In the genomic region with DNA sequence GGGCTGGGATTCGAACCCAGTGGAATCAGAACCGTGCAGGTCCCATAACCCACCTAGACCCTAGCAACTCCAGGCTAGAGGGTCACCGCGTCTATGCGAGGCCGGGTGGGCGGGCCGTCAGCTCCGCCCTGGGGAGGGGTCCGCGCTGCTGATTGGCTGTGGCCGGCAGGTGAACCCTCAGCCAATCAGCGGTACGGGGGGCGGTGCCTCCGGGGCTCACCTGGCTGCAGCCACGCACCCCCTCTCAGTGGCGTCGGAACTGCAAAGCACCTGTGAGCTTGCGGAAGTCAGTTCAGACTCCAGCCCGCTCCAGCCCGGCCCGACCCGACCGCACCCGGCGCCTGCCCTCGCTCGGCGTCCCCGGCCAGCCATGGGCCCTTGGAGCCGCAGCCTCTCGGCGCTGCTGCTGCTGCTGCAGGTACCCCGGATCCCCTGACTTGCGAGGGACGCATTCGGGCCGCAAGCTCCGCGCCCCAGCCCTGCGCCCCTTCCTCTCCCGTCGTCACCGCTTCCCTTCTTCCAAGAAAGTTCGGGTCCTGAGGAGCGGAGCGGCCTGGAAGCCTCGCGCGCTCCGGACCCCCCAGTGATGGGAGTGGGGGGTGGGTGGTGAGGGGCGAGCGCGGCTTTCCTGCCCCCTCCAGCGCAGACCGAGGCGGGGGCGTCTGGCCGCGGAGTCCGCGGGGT, we compare ENCODE assay signal across 8 cellular contexts. TPM values are rescaled to one million over a fixed set of nuclear protein-coding genes. Genes with fewer than 3 reads are reported as not detected.
A peak's percentile ranks its signal among the peaks of the same experiment; 100 is the strongest.
DNase-seq lines count a peak whose midpoint lies in the region; ATAC-seq, FAIRE-seq and TF ChIP-seq lines count a peak whose summit lies in the region.

A gene (plus strand): TSS at position 247 of the 684 bp plus-strand sequence. CDS start 124 bp downstream, at position 371.

- CTCF ChIA-PET in GM12878 (lab: Yijun Ruan, JAX): no interaction called here

- TF ChIP-seq POLR2A in GM12878 (IDR thresholded peaks at IDR 0.05; ENCODE audit: low read depth, low read length): no peak

- no peak for TF ChIP-seq EP300 in GM12878 (IDR thresholded peaks at IDR 0.05; ENCODE audit: borderline replicate concordance in 1 of 2, control insufficient read depth in 1 of 2, low read depth in 2 of 2, low read length in 2 of 2)

- no peaks in the 10 kb centered on the region; a peak in 1 of 4 replicates for H3K27me3 ChIP-seq in GM12878 (replicated peaks in 1 of 2; ENCODE audit: control insufficient read depth in 2 of 2, insufficient read depth in 2 of 2, low read length in 1 of 2)

- TF ChIP-seq RAD21 in GM12878 (IDR thresholded peaks at IDR 0.05; ENCODE audit: insufficient read depth, low read depth, low read length): no peak

- no peak for FAIRE-seq in GM12878 (lab: Jason Lieb, UNC)

- in situ Hi-C loops in GM12878 (cut with MboI): no loop called here

- RAD21 ChIA-PET in GM12878 (lab: Charles Lee; ENCODE audit: unreplicated experiment): interaction anchor here (1.3 kb wide), 1 partner anchor 17 kb away, joined by 3 read pairs; no protein-coding TSS in a partner anchor

- H3K79me2 ChIP-seq in GM12878 (ENCODE audit: control insufficient read depth, insufficient read depth, low read length): no peaks in the 10 kb centered on the region

- intact Hi-C loops in GM12878 (cut with micrococcal nuclease; ENCODE audit: unreplicated experiment): no loop called here

- no peak for TF ChIP-seq CTCF in GM12878 (IDR thresholded peaks at IDR 0.05 in 2 of 3, conservative IDR thresholded peaks at IDR 0.05 in 1 of 3; ENCODE audit: control insufficient read depth in 2 of 3, extremely low read depth in 1 of 3, insufficient read depth in 1 of 3, low read depth in 3 of 3, low read length in 3 of 3)

- 35% methylated on average over 39 of the region's 63 CpGs for WGBS in GM12878 (ENCODE audit: insufficient coverage, insufficient replicate concordance, low lambda C conversion rate, missing lambda C conversion rate)

- BruUV-seq in GM12878 (replicated peaks; lab: Mats Ljungman, UMichigan): no TSS peak

- H2AFZ ChIP-seq in GM12878 (ENCODE audit: control insufficient read depth, low read depth, low read length): no peak within 1 kb of the TSS

- POLR2A ChIA-PET in GM12878 (lab: Charles Lee): no interaction called here

- DNase-seq in NCI-H510A treated with DMSO at 0.1 percent for 48 hours (lab: John Stamatoyannopoulos, UW) (peak; percentile 78), GM12878 (ENCODE audit: low read depth, low spot score) (no peak), left lobe of liver (ENCODE audit: low spot score) (peak; percentile 91), SKM-1 treated with dmso at 0.1 percent for 144 hours (lab: John Stamatoyannopoulos, UW; ENCODE audit: unreplicated experiment) (no peak), GOT3 (lab: John Stamatoyannopoulos, UW) (no peak)
- peak; percentile 23 for DNase-seq in stimulated activated naive CD8-positive, alpha-beta T cell treated with anti-CD3 and anti-CD28 coated beads, Interleukin-15, Interleukin-2, amounts not matched to agents 100 U/mL and 50 U/mL, for 24 hours

- H3K4me3 ChIP-seq in GM12878: no peak within 1 kb of the TSS

- H3K4me1 ChIP-seq in ES-I3 (ENCODE audit: insufficient read depth, low read length): peaks cover 19% of the 10 kb centered on the region
- H3K4me1 ChIP-seq in GM12878 (ENCODE audit: control insufficient read depth, insufficient read depth, low read length): peaks cover 21% of the 10 kb centered on the region

- H3K4me2 ChIP-seq in GM12878 (ENCODE audit: control insufficient read depth, insufficient read depth): peak within 1 kb of the TSS; percentile 65

- H3K36me3 ChIP-seq in ES-I3 (ENCODE audit: insufficient read depth, low read length): no peaks in the 10 kb centered on the region; the same call in 1 of the 2 replicates
- no peaks in the 10 kb centered on the region for H3K36me3 ChIP-seq in GM12878 (ENCODE audit: control insufficient read depth in 2 of 2, insufficient read depth in 2 of 2, low read length in 1 of 2)

- H3K9ac ChIP-seq in ES-I3 (ENCODE audit: low read depth, low read length): peak within 1 kb of the TSS; percentile 78
- H3K9ac ChIP-seq in GM12878 (ENCODE audit: control insufficient read depth, insufficient read depth, low read length): no peak within 1 kb of the TSS

- no peak within 1 kb of the TSS for H3K27ac ChIP-seq in GM12878 (ENCODE audit: control insufficient read depth, insufficient read depth)

- SMC1A ChIA-PET in GM12878 (lab: Charles Lee; ENCODE audit: uncharacterized antibody, unreplicated experiment): interaction anchor here (2.4 kb wide), 1 partner anchor 17 kb away, joined by 7 read pairs; no protein-coding TSS in a partner anchor

- no peaks in the 10 kb centered on the region for H4K20me1 ChIP-seq in GM12878 (ENCODE audit: control insufficient read depth, insufficient read depth)

- H3K9me3 ChIP-seq in ES-I3 (ENCODE audit: control insufficient read depth, insufficient read depth, low read length) (no peaks in the 10 kb centered on the region), GM12878 (replicated peaks; ENCODE audit: control insufficient read depth, insufficient read depth, low read length) (no peaks in the 10 kb centered on the region; the same call in 2 of the 3 replicates)

- no peak for ATAC-seq in GM12878
- ATAC-seq in left lobe of liver: peak; percentile 77
- peak; percentile 56 for ATAC-seq in stimulated activated naive CD8-positive, alpha-beta T cell treated with anti-CD3 and anti-CD28 coated beads, Interleukin-15, Interleukin-2, amounts not matched to agents 100 U/mL and 50 U/mL, for 24 hours
- ATAC-seq in GM21619 (IDR thresholded peaks at IDR 0.05; ENCODE audit: unreplicated experiment): no peak

TF ChIP-seq in GM12878, 131 proteins besides CTCF, POLR2A, EP300 and RAD21 (continues in another document):
- TF ChIP-seq, protein P1, sequence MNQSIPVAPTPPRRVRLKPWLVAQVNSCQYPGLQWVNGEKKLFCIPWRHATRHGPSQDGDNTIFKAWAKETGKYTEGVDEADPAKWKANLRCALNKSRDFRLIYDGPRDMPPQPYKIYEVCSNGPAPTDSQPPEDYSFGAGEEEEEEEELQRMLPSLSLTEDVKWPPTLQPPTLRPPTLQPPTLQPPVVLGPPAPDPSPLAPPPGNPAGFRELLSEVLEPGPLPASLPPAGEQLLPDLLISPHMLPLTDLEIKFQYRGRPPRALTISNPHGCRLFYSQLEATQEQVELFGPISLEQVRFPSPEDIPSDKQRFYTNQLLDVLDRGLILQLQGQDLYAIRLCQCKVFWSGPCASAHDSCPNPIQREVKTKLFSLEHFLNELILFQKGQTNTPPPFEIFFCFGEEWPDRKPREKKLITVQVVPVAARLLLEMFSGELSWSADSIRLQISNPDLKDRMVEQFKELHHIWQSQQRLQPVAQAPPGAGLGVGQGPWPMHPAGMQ (IDR thresholded peaks at IDR 0.05; ENCODE audit: borderline replicate concordance): no peak
- TF ChIP-seq, protein P2, sequence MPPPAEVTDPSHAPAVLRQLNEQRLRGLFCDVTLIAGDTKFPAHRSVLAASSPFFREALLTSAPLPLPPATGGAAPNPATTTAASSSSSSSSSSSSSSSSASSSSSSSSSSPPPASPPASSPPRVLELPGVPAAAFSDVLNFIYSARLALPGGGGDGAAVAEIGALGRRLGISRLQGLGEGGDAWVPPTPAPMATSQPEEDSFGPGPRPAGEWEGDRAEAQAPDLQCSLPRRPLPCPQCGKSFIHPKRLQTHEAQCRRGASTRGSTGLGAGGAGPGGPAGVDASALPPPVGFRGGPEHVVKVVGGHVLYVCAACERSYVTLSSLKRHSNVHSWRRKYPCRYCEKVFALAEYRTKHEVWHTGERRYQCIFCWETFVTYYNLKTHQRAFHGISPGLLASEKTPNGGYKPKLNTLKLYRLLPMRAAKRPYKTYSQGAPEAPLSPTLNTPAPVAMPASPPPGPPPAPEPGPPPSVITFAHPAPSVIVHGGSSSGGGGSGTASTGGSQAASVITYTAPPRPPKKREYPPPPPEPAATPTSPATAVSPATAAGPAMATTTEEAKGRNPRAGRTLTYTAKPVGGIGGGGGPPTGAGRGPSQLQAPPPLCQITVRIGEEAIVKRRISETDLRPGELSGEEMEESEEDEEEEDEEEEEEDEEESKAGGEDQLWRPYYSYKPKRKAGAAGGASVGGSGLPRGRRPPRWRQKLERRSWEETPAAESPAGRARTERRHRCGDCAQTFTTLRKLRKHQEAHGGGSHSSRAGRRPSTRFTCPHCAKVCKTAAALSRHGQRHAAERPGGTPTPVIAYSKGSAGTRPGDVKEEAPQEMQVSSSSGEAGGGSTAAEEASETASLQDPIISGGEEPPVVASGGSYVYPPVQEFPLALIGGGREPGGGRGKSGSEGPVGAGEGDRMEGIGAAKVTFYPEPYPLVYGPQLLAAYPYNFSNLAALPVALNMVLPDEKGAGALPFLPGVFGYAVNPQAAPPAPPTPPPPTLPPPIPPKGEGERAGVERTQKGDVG (CRISPR knock-in tag; IDR thresholded peaks at IDR 0.05): no peak

RNA-seq across cellular contexts. Expression of the gene that starts here (rescaled TPM):
- total RNA-seq in GM12878 (2013; cell fraction: nucleolus; rRNA removed): 15.2 and 16.3 TPM in 2 replicates
- total RNA-seq in GM12878 (2014; rRNA removed) (17.8 and 18.4 TPM in 2 replicates), GM12878 (2014; rRNA removed; fragmentation: Illumina TruSeq; extraction: Trizol) (19.6 and 22.2 TPM in 2 replicates), GM12878 (2021) (30.6 and 42.7 TPM in 2 replicates), left lobe of liver (115 TPM)
- polyA plus RNA-seq in GM12878 (2011; ENCODE audit: low read depth): 1.6 TPM
- polyA plus RNA-seq in GM12878 (2011; rRNA removed) (1.2 and 2.2 TPM in 2 replicates), GM12878 (2014; fragmentation: Illumina TruSeq; extraction: Trizol) (25.9 and 30.8 TPM in 2 replicates), GM12878 (2014; fragmentation: Nextera tagmentation; extraction: Ambion mirVana) (10 to 100 TPM in 1 of 2 experiments, 1 to 10 TPM in 1; 6.7 to 10.9 TPM), GM12878 (2014; rRNA removed) (24.4 and 28.8 TPM in 2 replicates), GM12878 (2016; fragmentation: Nextera tagmentation; extraction: Ambion mirVana) (10 to 100 TPM; 13.8 to 17.0 TPM)
- 1.1 and 1.9 TPM in 2 replicates for polyA plus RNA-seq in GM12878 (2011; cell fraction: cytosol; rRNA removed)
- polyA plus RNA-seq in GM12878 (2011; cell fraction: nucleus; rRNA removed): 0.82 and 2.1 TPM in 2 replicates
- 3.8 and 4.0 TPM in 2 replicates for polyA plus RNA-seq in GM12878 (2012)
- 2.9 and 10.7 TPM in 2 replicates for polyA minus RNA-seq in GM12878 (2011; rRNA and poly(A)+ RNA removed)
- 3.1 and 3.3 TPM in 2 replicates for polyA minus RNA-seq in GM12878 (2011; cell fraction: cytosol; rRNA and poly(A)+ RNA removed)
- 0.24 and 1.6 TPM in 2 replicates for polyA minus RNA-seq in GM12878 (2011; cell fraction: nucleus; rRNA and poly(A)+ RNA removed)

Comparison
In these comparisons a context has a peak if more than half of its experiments do, and no peak if none do; other contexts are left out.
1. DNase-seq: peak in NCI-H510A treated with DMSO at 0.1 percent for 48 hours (single experiment), left lobe of liver (single experiment) and stimulated activated naive CD8-positive, alpha-beta T cell treated with anti-CD3 and anti-CD28 coated beads, Interleukin-15, Interleukin-2, amounts not matched to agents 100 U/mL and 50 U/mL, for 24 hours (single experiment); none in GM12878 (single experiment), SKM-1 treated with dmso at 0.1 percent for 144 hours (single experiment) and GOT3 (single experiment).
2. ATAC-seq: peak in left lobe of liver (single experiment) and stimulated activated naive CD8-positive, alpha-beta T cell treated with anti-CD3 and anti-CD28 coated beads, Interleukin-15, Interleukin-2, amounts not matched to agents 100 U/mL and 50 U/mL, for 24 hours (single experiment); none in GM12878 (single experiment) and GM21619 (single experiment).